In the genomic region with DNA sequence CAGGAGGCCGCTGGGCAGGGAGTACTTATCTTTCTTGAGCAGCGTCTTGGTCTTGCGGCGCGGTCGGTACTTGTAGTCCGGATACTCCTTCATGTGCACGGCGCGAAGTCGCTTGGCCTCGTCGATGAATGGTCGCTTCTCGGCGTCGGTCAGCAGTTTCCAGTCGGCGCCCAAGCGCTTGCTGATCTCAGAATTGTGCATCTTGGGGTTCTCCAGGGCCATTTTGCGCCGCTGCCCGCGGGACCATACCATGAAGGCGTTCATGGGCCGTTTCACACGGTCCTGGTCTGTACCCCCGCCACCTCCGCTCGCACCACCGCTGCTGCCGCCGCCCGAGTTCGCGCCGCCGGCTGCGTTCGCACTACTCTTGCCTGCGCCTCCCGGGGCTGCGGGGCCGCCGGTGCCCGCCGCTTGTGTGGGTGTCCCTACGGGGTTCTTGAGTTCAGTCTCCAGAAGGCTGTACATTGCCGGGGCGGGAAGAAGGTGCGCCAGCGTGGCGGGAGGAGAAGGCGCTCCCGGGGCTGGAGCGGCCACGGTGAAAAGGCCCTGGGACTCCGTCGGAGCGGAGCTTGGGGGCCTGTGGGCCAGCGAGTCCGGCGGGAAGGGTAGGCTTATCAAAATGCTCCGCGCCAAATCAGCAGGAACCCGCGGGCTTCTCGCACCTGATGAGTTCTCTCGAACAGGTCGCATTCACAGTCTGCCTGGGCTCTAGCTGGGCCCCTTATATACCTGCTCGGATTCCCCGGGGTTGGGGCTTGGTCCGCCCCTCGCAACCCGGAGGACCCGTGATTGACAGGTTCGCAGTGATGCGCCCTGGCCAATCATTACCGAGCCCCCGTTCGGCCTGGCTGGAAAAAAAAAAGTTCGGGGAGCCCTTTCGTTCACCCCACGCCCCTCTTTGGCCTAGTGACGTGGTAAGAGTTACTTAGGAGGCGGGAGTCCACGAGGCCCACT, we compare ENCODE assay signal across 12 cellular contexts. TPM values are rescaled to one million over a fixed set of nuclear protein-coding genes. Genes with fewer than 3 reads are reported as not detected.
DNase-seq lines count a peak whose midpoint lies in the region; TF ChIP-seq lines count a peak whose summit lies in the region.
"Had no signal": no experiment of that assay in that cellular context is flagged by ENCODE, and none has a peak within 500 bp of the region (broad histone marks: within the 10 kb centered on the region; RNA-seq: fewer than 3 reads in every experiment).

TSS of gene SOX3 (minus strand) at position 699 of the 954 bp plus-strand sequence. CDS start at position 690, 9 bp downstream.

- no peak within 1 kb of the TSS for H3K23ac ChIP-seq in mesendoderm (ENCODE audit: low read length)

- intact Hi-C loops in tibial artery (cut with DNase I; ENCODE audit: low total_unique reads) = no loop called here

- no peak within 1 kb of the TSS for H3K9ac ChIP-seq in mesendoderm (ENCODE audit: low read length)

- no peak within 1 kb of the TSS for H2BK120ac ChIP-seq in mesendoderm (ENCODE audit: low read depth, low read length)

- H3K27me3 ChIP-seq in mesendoderm (ENCODE audit: insufficient read depth, low read length, poor library complexity) (peaks cover 27% of the 10 kb centered on the region), tibial artery (peaks cover 3 to 69% of the 10 kb centered on the region in 2 donors)

- no peak within 1 kb of the TSS for H4K8ac ChIP-seq in mesendoderm (ENCODE audit: low read depth, low read length)

- H2BK15ac ChIP-seq in mesendoderm (replicated peaks; ENCODE audit: low read depth) = no peak within 1 kb of the TSS

- H3K9me3 ChIP-seq in tibial artery = peaks cover 0 to 7% (median 0%) of the 10 kb centered on the region in 3 donors
- H3K9me3 ChIP-seq: colonic mucosa, neutrophil had no signal

- CTCF ChIA-PET in GM10248 (lab: Yijun Ruan, JAX) = no interaction called here

- H3K9me3 Mint-ChIP-seq in activated naive CD8-positive, alpha-beta T cell (ENCODE audit: low read depth) = no peaks in the 10 kb centered on the region
- H3K9me3 Mint-ChIP-seq in activated naive CD8-positive, alpha-beta T cell treated with anti-CD3 and anti-CD28 coated beads for 36 hours = no peaks in the 10 kb centered on the region

- H3K27ac Mint-ChIP-seq in activated naive CD8-positive, alpha-beta T cell = no peak within 1 kb of the TSS
- H3K27ac Mint-ChIP-seq in activated naive CD8-positive, alpha-beta T cell treated with anti-CD3 and anti-CD28 coated beads for 36 hours = no peak within 1 kb of the TSS

- no peak within 1 kb of the TSS for H2BK5ac ChIP-seq in mesendoderm (ENCODE audit: low read length)

- H3K18ac ChIP-seq in mesendoderm (ENCODE audit: low read length) = no peak within 1 kb of the TSS

- H3K4me3 ChIP-seq in coronary artery (peak within 1 kb of the TSS; percentile 69), mesendoderm (ENCODE audit: low read length) (no peak within 1 kb of the TSS), tibial artery (peak within 1 kb of the TSS; percentile 44 to 49)
- H3K4me3 ChIP-seq: colonic mucosa, K562 had no signal

- no peak within 1 kb of the TSS for H3K4ac ChIP-seq in mesendoderm (ENCODE audit: low read depth, low read length)

- H3K36me3 Mint-ChIP-seq in activated naive CD8-positive, alpha-beta T cell = no peaks in the 10 kb centered on the region
- no peaks in the 10 kb centered on the region for H3K36me3 Mint-ChIP-seq in activated naive CD8-positive, alpha-beta T cell treated with anti-CD3 and anti-CD28 coated beads for 36 hours

- H3K4me2 ChIP-seq in mesendoderm (ENCODE audit: low read length) = peak within 1 kb of the TSS; percentile 13

- DNase-seq in activated naive CD8-positive, alpha-beta T cell treated with anti-CD3 and anti-CD28 coated beads for 36 hours = no peak
- DNase-seq in coronary artery (ENCODE audit: low spot score) (no peak), mesendoderm (peak; percentile 49), tibial artery (no peak), KBM-7 (no peak), GM10248 (ENCODE audit: extremely low spot score) (no peak)
- DNase-seq in stimulated activated CD4-positive, alpha-beta T cell treated with anti-CD3 and anti-CD28 coated beads, Interleukin-4, amount 100 ng/mL, for 1 hour = no peak
- DNase-seq: colonic mucosa, NCI-H2171 had no signal

- POLR2A ChIA-PET in GM10248 (lab: Yijun Ruan, JAX) = no interaction called here

- in situ Hi-C loops in KBM-7 (cut with MboI; ENCODE audit: low pct_unique_long_range_greater_than_20kb, low sequenced_read_pairs) = no loop called here

- TF ChIP-seq CTCF in coronary artery (IDR thresholded peaks at IDR 0.05) = no peak
- TF ChIP-seq CTCF in tibial artery (IDR thresholded peaks at IDR 0.05) = no peak
- no peak for TF ChIP-seq CTCF in GM10248 (IDR thresholded peaks at IDR 0.05; ENCODE audit: control extremely low read depth, extremely low read depth, low read depth, missing control alignments)

- H3K4me1 Mint-ChIP-seq in activated naive CD8-positive, alpha-beta T cell (ENCODE audit: low read depth) = peaks cover 9% of the 10 kb centered on the region
- peaks cover 1% of the 10 kb centered on the region for H3K4me1 Mint-ChIP-seq in activated naive CD8-positive, alpha-beta T cell treated with anti-CD3 and anti-CD28 coated beads for 36 hours

- H4K5ac ChIP-seq in mesendoderm (ENCODE audit: low read length) = no peak within 1 kb of the TSS

- peak within 1 kb of the TSS; percentile 7 for H3K4me3 Mint-ChIP-seq in activated naive CD8-positive, alpha-beta T cell
- no peak within 1 kb of the TSS for H3K4me3 Mint-ChIP-seq in activated naive CD8-positive, alpha-beta T cell treated with anti-CD3 and anti-CD28 coated beads for 36 hours

- H3K4me1 ChIP-seq in mesendoderm (ENCODE audit: control insufficient read depth, low read depth, low read length) (no peaks in the 10 kb centered on the region), tibial artery (peaks cover 0 to 45% (median 26%) of the 10 kb centered on the region in 4 donors)
- H3K4me1 ChIP-seq: colonic mucosa had no signal

- H2AK5ac ChIP-seq in mesendoderm (ENCODE audit: low read length) = no peak within 1 kb of the TSS

- no peaks in the 10 kb centered on the region for H3K36me3 ChIP-seq in mesendoderm (ENCODE audit: control insufficient read depth, insufficient read depth, low read length)
- H3K36me3 ChIP-seq in tibial artery = no peaks in the 10 kb centered on the region
- H3K36me3 ChIP-seq: colonic mucosa, neutrophil had no signal

- peak within 1 kb of the TSS; percentile 49 for H3K56ac ChIP-seq in mesendoderm (ENCODE audit: low read length)

- no peaks in the 10 kb centered on the region for H3K79me2 ChIP-seq in mesendoderm (ENCODE audit: control insufficient read depth, insufficient read depth, low read length)

- H3K27me3 Mint-ChIP-seq in activated naive CD8-positive, alpha-beta T cell = peaks cover 27% of the 10 kb centered on the region
- H3K27me3 Mint-ChIP-seq in activated naive CD8-positive, alpha-beta T cell treated with anti-CD3 and anti-CD28 coated beads for 36 hours = peaks cover 78% of the 10 kb centered on the region

- no peaks in the 10 kb centered on the region for H3K79me1 ChIP-seq in mesendoderm (ENCODE audit: low read length)

- WGBS in mesendoderm (ENCODE audit: extremely low coverage, insufficient coverage, low lambda C conversion rate) = no CpG with 5 or more reads among the region's 87 CpGs

- H3K27ac ChIP-seq in coronary artery = no peak within 1 kb of the TSS
- no peak within 1 kb of the TSS for H3K27ac ChIP-seq in mesendoderm (ENCODE audit: low read depth, low read length)
- H3K27ac ChIP-seq in tibial artery = no peak within 1 kb of the TSS
- H3K27ac ChIP-seq: colonic mucosa, neutrophil had no signal

RNA-seq across cellular contexts. Expression of gene SOX3, which starts in this region (rescaled TPM):
- total RNA-seq in activated naive CD8-positive, alpha-beta T cell treated with anti-CD3 and anti-CD28 coated beads for 36 hours = not detected
- polyA plus RNA-seq in mesendoderm (2013, experiment 1 of 2) = 6.6 TPM
- 7.7 TPM for polyA plus RNA-seq in mesendoderm (2013, experiment 2 of 2)
- total RNA-seq: colonic mucosa, K562 had no signal
- polyA plus RNA-seq: K562 had no signal
